In the genomic region with DNA sequence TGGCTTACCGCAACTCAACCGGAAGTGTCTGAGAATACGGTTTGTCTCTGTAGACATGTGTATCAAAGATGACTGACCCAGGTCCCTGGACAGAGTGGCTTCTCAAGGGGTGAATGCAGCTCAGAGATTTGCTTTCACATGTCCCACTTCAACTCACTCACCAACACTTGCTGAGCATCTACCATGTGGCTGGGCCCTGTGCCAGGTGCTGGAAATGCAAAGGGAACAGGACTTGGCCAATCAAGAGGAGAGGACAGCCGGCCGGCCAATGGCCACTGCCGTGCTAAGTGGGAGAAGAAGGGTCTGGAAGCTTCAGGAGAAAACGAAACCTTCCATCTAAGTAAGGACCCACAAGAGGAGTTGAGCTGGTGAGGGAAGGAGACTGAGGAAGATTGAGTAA, we compare ENCODE assay signal across 18 cellular contexts.
"Had no signal": no experiment of that assay in that cellular context is flagged by ENCODE, and none has a peak within 500 bp of the region (broad histone marks: within the 10 kb centered on the region; RNA-seq: fewer than 3 reads in every experiment).

No MANE protein-coding gene starts in this region.

- H3K36me3 ChIP-seq: adrenal gland, right atrium auricular region, tibial nerve had no signal

- ATAC-seq: stimulated activated naive CD8-positive, alpha-beta T cell treated with anti-CD3 and anti-CD28 coated beads, Interleukin-15, Interleukin-2, amounts not matched to agents 100 U/mL and 50 U/mL, for 24 hours had no signal

- DNase-seq: activated CD4-positive, CD25-positive, alpha-beta regulatory T cell treated with anti-CD3 and anti-CD28 coated beads, Interleukin-2, amount 50 U/mL, for 72 hours; activated CD8-positive, alpha-beta memory T cell treated with anti-CD3 and anti-CD28 coated beads for 24 hours; activated gamma-delta T cell; adrenal gland; dermis blood vessel endothelial cell; effector memory CD4-positive, alpha-beta T cell; immature natural killer cell; kidney glomerular epithelial cell; left ventricle myocardium inferior; naive B cell had no signal

- FAIRE-seq: astrocyte, endothelial cell of umbilical vein, urothelium cell line had no signal

- H3K27ac ChIP-seq: adrenal gland, esophagus muscularis mucosa, left ventricle myocardium inferior, right atrium auricular region, tibial nerve, VCaP had no signal

- H3K9me3 ChIP-seq: adrenal gland, esophagus muscularis mucosa, left ventricle myocardium inferior, right atrium auricular region, tibial nerve had no signal

- H3K4me1 ChIP-seq: adrenal gland, esophagus muscularis mucosa, left ventricle myocardium inferior, right atrium auricular region had no signal

- H3K27me3 ChIP-seq: adrenal gland, esophagus muscularis mucosa, right atrium auricular region had no signal

- H3K4me3 ChIP-seq: adrenal gland, esophagus muscularis mucosa, left ventricle myocardium inferior, right atrium auricular region, tibial nerve had no signal
